21 cellular contexts compared by ENCODE assay signal in genomic region chr15:57436961-57437360, GRCh38.
DNase-seq lines count a peak whose midpoint lies in the region; ATAC-seq, FAIRE-seq and TF ChIP-seq lines count a peak whose summit lies in the region.
"Had no signal": no experiment of that assay in that cellular context is flagged by ENCODE, and none has a peak within 500 bp of the region (broad histone marks: within the 10 kb centered on the region; RNA-seq: fewer than 3 reads in every experiment).

No MANE protein-coding gene starts in this region.

- no peak overlapping the region for H2BK15ac ChIP-seq in H1 (ENCODE audit: low read length)

- DNase-seq in HepG2 (ENCODE audit: low spot score) (no peak), H1 (ENCODE audit: low read depth in 1 of 2, low spot score in 2 of 2) (no peak), kidney tubule cell (ENCODE audit: low spot score) (peak; percentile 11), vagina (ENCODE audit: extremely low spot score in 2 of 2) (peak in 1 of 2 donors; percentile 52), lower lobe of right lung (no peak), mesothelial cell of epicardium (ENCODE audit: low spot score in 2 of 2, unreplicated experiment in 2 of 2) (no peak), esophagus muscularis mucosa (ENCODE audit: extremely low spot score) (no peak)
- DNase-seq: AML-193, Caco-2, MV-4-11, NCI-H1417 treated with DMSO at 0.1 percent for 48 hours, NCI-H2029, NCI-H2171 treated with DMSO at 0.1 percent for 48 hours, NCI-H748 treated with DMSO at 0.1 percent for 48 hours had no signal

- H3K36me3 ChIP-seq in liver (ENCODE audit: control insufficient read depth in 4 of 4, insufficient read depth in 3 of 4, low read depth in 1 of 4, low read length in 3 of 4) (peaks cover 0 to 7% (median 1%) of the 10 kb centered on the region in 4 donors), HepG2 (replicated peaks in 1 of 2; ENCODE audit: control insufficient read depth in 1 of 2, insufficient read depth in 2 of 2, low read length in 2 of 2) (peaks cover 0 to 6% of the 10 kb centered on the region in 2 experiments; a peak in 2 of 5 replicates), H1 (ENCODE audit: control insufficient read depth in 2 of 4, insufficient read depth in 4 of 4, low read length in 3 of 4) (peaks cover 0 to 29% (median 9%) of the 10 kb centered on the region in 4 experiments; a peak in 6 of 8 replicates), vagina (no peaks in the 10 kb centered on the region), lower lobe of right lung (no peaks in the 10 kb centered on the region), esophagus muscularis mucosa (no peaks in the 10 kb centered on the region)
- H3K36me3 ChIP-seq: HAP-1, SJSA1 had no signal

- H3K23me2 ChIP-seq in H1 (ENCODE audit: low read depth, low read length) = no peaks in the 10 kb centered on the region

- no peak overlapping the region for H2BK20ac ChIP-seq in H1 (ENCODE audit: low read length)

- peaks cover 12% of the 10 kb centered on the region for H3K36me3 Mint-ChIP-seq in mesothelial cell of epicardium

- no peak overlapping the region for H3K14ac ChIP-seq in H1 (ENCODE audit: insufficient read length)

- no peak for ATAC-seq in HepG2
- no peak for ATAC-seq in lower lobe of right lung
- ATAC-seq: A549 had no signal

- POLR2A ChIA-PET in HepG2 (lab: Yijun Ruan, JAX) = no interaction called here
- POLR2A ChIA-PET in H1 (lab: Charles Lee; ENCODE audit: partially characterized antibody) = interaction anchor here (1.7 kb wide), 1 partner anchor 51 kb away, joined by 4 read pairs; no protein-coding TSS in a partner anchor

- no peaks in the 10 kb centered on the region for H3K27me3 Mint-ChIP-seq in mesothelial cell of epicardium (ENCODE audit: low read depth)

- H3K4me3 Mint-ChIP-seq in mesothelial cell of epicardium = no peak overlapping the region

- H2BK120ac ChIP-seq in H1 (replicated peaks; ENCODE audit: low read depth, low read length) = no peak overlapping the region

- no peak overlapping the region for H2BK12ac ChIP-seq in H1 (ENCODE audit: low read depth, low read length)

- H3K9me3 ChIP-seq in liver (ENCODE audit: control insufficient read depth in 4 of 4, low read length in 3 of 4) (no peaks in the 10 kb centered on the region), HepG2 (ENCODE audit: low read length) (no peaks in the 10 kb centered on the region), H1 (ENCODE audit: insufficient read depth in 2 of 2, low read depth in 1 of 2, low read length in 1 of 2) (no peaks in the 10 kb centered on the region), vagina (no peaks in the 10 kb centered on the region), lower lobe of right lung (no peaks in the 10 kb centered on the region), esophagus muscularis mucosa (no peaks in the 10 kb centered on the region)
- H3K9me3 ChIP-seq: A549, Caco-2, HAP-1, SJSA1 had no signal

- no peak overlapping the region for H3K9ac ChIP-seq in liver (ENCODE audit: low read depth in 1 of 2, low read length in 2 of 2)
- no peak overlapping the region for H3K9ac ChIP-seq in HepG2 (ENCODE audit: insufficient read depth, low read depth, low read length)
- no peak overlapping the region; a peak in 1 of 7 replicates for H3K9ac ChIP-seq in H1 (replicated peaks in 1 of 4; ENCODE audit: extremely low read depth in 1 of 4, low read depth in 3 of 4, low read length in 3 of 4)

- H4K8ac ChIP-seq in H1 (ENCODE audit: extremely low read depth, insufficient read depth, low read length) = no peak overlapping the region

- TF ChIP-seq RAD21 in liver (IDR thresholded peaks at IDR 0.05) = no peak
- TF ChIP-seq RAD21 in HepG2 (CRISPR knock-in tag; IDR thresholded peaks at IDR 0.05) = no peak
- TF ChIP-seq RAD21 in H1 (IDR thresholded peaks at IDR 0.05 in 1 of 2, conservative IDR thresholded peaks at IDR 0.05 in 1 of 2; ENCODE audit: low read depth in 2 of 2, low read length in 2 of 2) = no peak

- no peak overlapping the region for H3K4me2 ChIP-seq in HepG2 (ENCODE audit: low read depth, low read length)
- no peak overlapping the region for H3K4me2 ChIP-seq in H1 (ENCODE audit: insufficient read depth in 1 of 2, low read depth in 2 of 2, low read length in 2 of 2)
- H3K4me2 ChIP-seq: A549 had no signal

- no peak for TF ChIP-seq POLR2A in HepG2 (IDR thresholded peaks at IDR 0.05; ENCODE audit: insufficient read depth in 1 of 2, low read depth in 2 of 2, low read length in 2 of 2)
- TF ChIP-seq POLR2A in H1 (IDR thresholded peaks at IDR 0.05; ENCODE audit: control extremely low read depth in 1 of 2, low read depth in 2 of 2, low read length in 2 of 2) = no peak
- no peak for TF ChIP-seq POLR2A in vagina (IDR thresholded peaks at IDR 0.05)
- no peak for TF ChIP-seq POLR2A in esophagus muscularis mucosa (IDR thresholded peaks at IDR 0.05; ENCODE audit: low read depth)

- H3K27me3 ChIP-seq in liver (ENCODE audit: control insufficient read depth in 4 of 4, insufficient read depth in 4 of 4, low read length in 3 of 4) (no peaks in the 10 kb centered on the region), HepG2 (ENCODE audit: control insufficient read depth in 1 of 2, insufficient read depth in 2 of 2, low read length in 2 of 2) (no peaks in the 10 kb centered on the region), H1 (replicated peaks in 1 of 4; ENCODE audit: control insufficient read depth in 3 of 4, extremely low read depth in 1 of 4, insufficient read depth in 3 of 4, low read length in 3 of 4) (no peaks in the 10 kb centered on the region), vagina (no peaks in the 10 kb centered on the region), lower lobe of right lung (ENCODE audit: low read depth) (no peaks in the 10 kb centered on the region), esophagus muscularis mucosa (no peaks in the 10 kb centered on the region)
- H3K27me3 ChIP-seq: SJSA1 had no signal

- H3K56ac ChIP-seq in H1 (replicated peaks; ENCODE audit: insufficient read length, low read depth, low read length) = no peak overlapping the region

- H3K4ac ChIP-seq in H1 (replicated peaks; ENCODE audit: insufficient read length, low read depth, low read length) = no peak overlapping the region

- TF ChIP-seq CTCF in liver (IDR thresholded peaks at IDR 0.05; ENCODE audit: low read depth, low read length, missing input control) (no peak), HepG2 (CRISPR knock-in tag; IDR thresholded peaks at IDR 0.05) (no peak), H1 (IDR thresholded peaks at IDR 0.05; ENCODE audit: control extremely low read depth in 1 of 3, insufficient read depth in 1 of 3, low read depth in 1 of 3, low read length in 3 of 3) (no peak), vagina (IDR thresholded peaks at IDR 0.05) (no peak), lower lobe of right lung (IDR thresholded peaks at IDR 0.05) (no peak), mesothelial cell of epicardium (IDR thresholded peaks at IDR 0.05; ENCODE audit: unreplicated experiment) (no peak), esophagus muscularis mucosa (IDR thresholded peaks at IDR 0.05) (no peak)

- H4K5ac ChIP-seq in H1 (ENCODE audit: insufficient read length, low read depth, low read length) = no peak overlapping the region

- no peak overlapping the region for H3K18ac ChIP-seq in H1 (ENCODE audit: extremely low read depth, low read length)

- H3K4me3 ChIP-seq in liver (ENCODE audit: low read depth in 1 of 3, low read length in 3 of 3) (no peak overlapping the region), HepG2 (replicated peaks in 1 of 3; ENCODE audit: insufficient read depth in 1 of 3, low read depth in 2 of 3, low read length in 3 of 3) (no peak overlapping the region), H1 (ENCODE audit: extremely low read depth in 1 of 4, insufficient read depth in 2 of 4, low read depth in 3 of 4, low read length in 4 of 4) (no peak overlapping the region), vagina (no peak overlapping the region), lower lobe of right lung (no peak overlapping the region), esophagus muscularis mucosa (no peak overlapping the region)
- H3K4me3 ChIP-seq: A549, HAP-1, SJSA1 had no signal

- intact Hi-C loops in HepG2 (cut with micrococcal nuclease; ENCODE audit: unreplicated experiment) = loop anchor here (10.0 kb wide), 1 partner anchor 62 kb away; the partner anchor contains the start of gene CGNL1
- intact Hi-C loops in vagina (cut with DNase I) = no loop called here
- intact Hi-C loops in lower lobe of right lung (cut with DNase I) = no loop called here
- intact Hi-C loops in esophagus muscularis mucosa (cut with DNase I) = no loop called here

- H3K79me2 ChIP-seq in HepG2 (ENCODE audit: insufficient read depth, low read length) (no peaks in the 10 kb centered on the region), H1 (ENCODE audit: control insufficient read depth in 1 of 2, insufficient read depth in 2 of 2, low read length in 2 of 2) (peaks cover 0 to 30% of the 10 kb centered on the region in 2 experiments; a peak in 2 of 4 replicates)

- CTCF ChIA-PET in HepG2 (lab: Yijun Ruan, JAX; ENCODE audit: low intra/inter-chr PET ratio, low total read pairs) = no interaction called here
- CTCF ChIA-PET in H1 (lab: Charles Lee; ENCODE audit: partially characterized antibody) = interaction anchor here (1.1 to 3.2 kb wide), 3 partner anchors 10 to 91 kb away, joined by 4 to 12 read pairs (median 6); no protein-coding TSS in a partner anchor

- H3K4me1 ChIP-seq in liver (ENCODE audit: control insufficient read depth in 4 of 4, insufficient read depth in 4 of 4, low read length in 3 of 4) = peaks cover 7 to 53% (median 25%) of the 10 kb centered on the region in 4 donors
- H3K4me1 ChIP-seq in HepG2 (ENCODE audit: insufficient read depth, low read length) = no peaks in the 10 kb centered on the region
- H3K4me1 ChIP-seq in H1 (replicated peaks in 1 of 4; ENCODE audit: control insufficient read depth in 3 of 4, insufficient read depth in 4 of 4, low read length in 3 of 4) = peaks cover 5 to 13% (median 9%) of the 10 kb centered on the region in 4 experiments; a peak in 6 of 7 replicates
- peaks cover 5% of the 10 kb centered on the region for H3K4me1 ChIP-seq in vagina
- H3K4me1 ChIP-seq in lower lobe of right lung = peaks cover 5% of the 10 kb centered on the region
- H3K4me1 ChIP-seq in esophagus muscularis mucosa = peaks cover 0 to 7% (median 3%) of the 10 kb centered on the region in 4 donors
- H3K4me1 ChIP-seq: A549 had no signal

- no peak overlapping the region for H2BK5ac ChIP-seq in H1 (ENCODE audit: low read depth, low read length)

- 25% methylated on average over 2 of the region's 2 CpGs for WGBS in liver
- WGBS in HepG2 (ENCODE audit: low lambda C conversion rate) = 94% methylated on average over 2 of the region's 2 CpGs
- WGBS in H1 (ENCODE audit: extremely low coverage in 1 of 2, insufficient coverage in 1 of 2, insufficient read length in 1 of 2, insufficient replicate concordance in 2 of 2, low coverage in 1 of 2, low lambda C conversion rate in 2 of 2, missing lambda C conversion rate in 1 of 2), 2 experiments = 86% methylated on average over 2 of the region's 2 CpGs; no CpG with 5 or more reads in 1 of the 2 experiments
- 65% methylated on average over 2 of the region's 2 CpGs for WGBS in esophagus muscularis mucosa

- peaks cover 2% of the 10 kb centered on the region; the same call in 1 of the 2 replicates for H3K79me1 ChIP-seq in H1 (ENCODE audit: low read depth, low read length)

- H2AK5ac ChIP-seq in H1 (ENCODE audit: low read depth, low read length) = no peak overlapping the region

- H3K27ac Mint-ChIP-seq in mesothelial cell of epicardium = no peak overlapping the region

- H4K20me1 ChIP-seq in HepG2 (ENCODE audit: insufficient read depth, low read length) (no peaks in the 10 kb centered on the region), H1 (replicated peaks in 1 of 2; ENCODE audit: control insufficient read depth in 1 of 2, insufficient read depth in 2 of 2, low read length in 2 of 2) (no peaks in the 10 kb centered on the region)

- H4K91ac ChIP-seq in H1 (replicated peaks; ENCODE audit: insufficient read length, low read length) = peak overlapping the region; percentile 61

- H2AFZ ChIP-seq in HepG2 (ENCODE audit: low read length) (no peak overlapping the region), H1 (ENCODE audit: low read length) (no peak overlapping the region)

- H3K23ac ChIP-seq in H1 (ENCODE audit: insufficient read length) = no peak overlapping the region

- FAIRE-seq in HepG2 (lab: Jason Lieb, UNC) (no peak), H1 (lab: Jason Lieb, UNC) (no peak)
- FAIRE-seq: HTR-8/SVneo had no signal

- H3K27ac ChIP-seq in liver (ENCODE audit: low read depth in 1 of 2, low read length in 2 of 2) (peak overlapping the region; percentile 64 to 75), HepG2 (ENCODE audit: extremely low read length, insufficient read depth, low read length) (no peak overlapping the region), H1 (ENCODE audit: low read depth, low read length) (no peak overlapping the region), vagina (peak overlapping the region; percentile 11), lower lobe of right lung (no peak overlapping the region), esophagus muscularis mucosa (replicated peaks in 1 of 4) (no peak overlapping the region)
- H3K27ac ChIP-seq: A549, HL-60, RWPE1 had no signal

- in situ Hi-C loops in HepG2 (cut with HindIII; ENCODE audit: extremely low pct_ligation_motif_present, low pct_unique_long_range_greater_than_20kb) = no loop called here

- no peak for TF ChIP-seq EP300 in HepG2 (IDR thresholded peaks at IDR 0.05; ENCODE audit: low read depth in 2 of 2, low read length in 2 of 2)
- no peak for TF ChIP-seq EP300 in HepG2 (CRISPR knock-in tag; IDR thresholded peaks at IDR 0.05; ENCODE audit: borderline replicate concordance)
- no peak for TF ChIP-seq EP300 in H1 (IDR thresholded peaks at IDR 0.05; ENCODE audit: borderline replicate concordance in 1 of 2, low read depth in 2 of 2, low read length in 2 of 2)
- TF ChIP-seq EP300 in esophagus muscularis mucosa (IDR thresholded peaks at IDR 0.05) = no peak

- no TSS peak for BruUV-seq in HepG2 (replicated peaks; lab: Mats Ljungman, UMichigan)

- peaks cover 34% of the 10 kb centered on the region for H3K4me1 Mint-ChIP-seq in mesothelial cell of epicardium

- no peaks in the 10 kb centered on the region for H3K9me3 Mint-ChIP-seq in mesothelial cell of epicardium

Comparison
In these comparisons a context has a peak if more than half of its experiments do, and no peak if none do; other contexts are left out.
1. H3K27ac ChIP-seq: peak in liver (2 of 2) and vagina (single experiment); none in HepG2 (single experiment), H1 (single experiment), lower lobe of right lung (single experiment) and esophagus muscularis mucosa (0 of 4).